In genomic region chr1:243431591-243431990, GRCh38 we compare ENCODE assay signal across 9 cellular contexts.
"Had no signal": no experiment of that assay in that cellular context is flagged by ENCODE, and none has a peak within 500 bp of the region (broad histone marks: within the 10 kb centered on the region; RNA-seq: fewer than 3 reads in every experiment).

No MANE protein-coding gene starts in this region.

- H3K9me3 Mint-ChIP-seq: HFFc6 had no signal

- H3K4me3 ChIP-seq: GM23248, HAP-1 had no signal

- H3K27ac ChIP-seq: GM23248, HL-60 had no signal

- H3K27ac Mint-ChIP-seq: HFFc6, IgD-negative memory B cell had no signal

- H3K9me3 ChIP-seq: HAP-1 had no signal

- H3K27me3 Mint-ChIP-seq: IgD-negative memory B cell had no signal

- H3K9ac ChIP-seq: GM23248 had no signal

- DNase-seq: GM23248, GOT3, H7, HFFc6 had no signal

- H2AFZ ChIP-seq: GM23248 had no signal

- H3K4me3 Mint-ChIP-seq: HFFc6, IgD-negative memory B cell had no signal

- ATAC-seq: HCT116, HepG2 had no signal

- H3K36me3 ChIP-seq: HAP-1 had no signal
